In the genomic region with DNA sequence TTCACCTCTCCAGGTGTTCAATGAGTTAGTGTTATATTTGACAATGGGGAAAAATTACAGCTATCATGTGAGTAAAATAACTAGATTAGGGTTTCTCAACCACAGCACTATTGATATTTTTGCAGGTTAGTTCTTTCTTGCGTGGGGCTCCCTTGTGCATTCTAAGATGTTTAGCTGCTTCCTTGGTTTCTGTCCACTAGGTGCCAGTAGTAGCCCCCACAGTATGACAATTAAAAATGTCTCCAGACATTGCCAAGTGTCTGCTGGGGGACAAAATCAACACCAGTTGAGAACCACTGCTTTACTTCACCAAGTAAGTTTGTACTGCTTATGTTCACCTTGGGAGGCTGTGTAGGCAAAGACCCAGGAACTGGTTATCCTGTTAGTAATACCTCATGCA, we compare ENCODE assay signal across 13 cellular contexts.
DNase-seq lines count a peak whose midpoint lies in the region; ATAC-seq and TF ChIP-seq lines count a peak whose summit lies in the region.
"Had no signal": no experiment of that assay in that cellular context is flagged by ENCODE, and none has a peak within 500 bp of the region (broad histone marks: within the 10 kb centered on the region; RNA-seq: fewer than 3 reads in every experiment).

No MANE protein-coding gene starts in this region.

- H3K27ac ChIP-seq in 22Rv1, result no peak overlapping the region
- H3K27ac ChIP-seq: uterus had no signal

- TF ChIP-seq CTCF in 22Rv1 (IDR thresholded peaks at IDR 0.05) (peak; percentile 62), GM12874 (IDR thresholded peaks at IDR 0.05; ENCODE audit: insufficient read depth, low read depth, low read length) (peak; percentile 26; the same call in 1 of the 2 replicates), epithelial cell of proximal tubule (conservative IDR thresholded peaks at IDR 0.05; ENCODE audit: low read depth, low read length) (peak; percentile 43)

- H3K4me1 ChIP-seq in NT2/D1 (ENCODE audit: insufficient read depth, insufficient read length), result no peaks in the 10 kb centered on the region
- H3K4me1 ChIP-seq: uterus had no signal

- H3K9ac ChIP-seq in NT2/D1 (ENCODE audit: insufficient read length, low read depth), result no peak overlapping the region

- H3K36me3 ChIP-seq in NT2/D1 (ENCODE audit: insufficient read depth, insufficient read length, low read length), result no peaks in the 10 kb centered on the region
- H3K36me3 ChIP-seq: uterus had no signal

- H3K4me3 ChIP-seq in NT2/D1 (ENCODE audit: insufficient read length, low read depth) (no peak overlapping the region), epithelial cell of proximal tubule (ENCODE audit: low read depth, low read length) (no peak overlapping the region)
- H3K4me3 ChIP-seq: uterus had no signal

- H3K27me3 ChIP-seq in NT2/D1 (ENCODE audit: insufficient read depth, insufficient read length), result no peaks in the 10 kb centered on the region
- H3K27me3 ChIP-seq: uterus had no signal

- ATAC-seq in HG03457 (IDR thresholded peaks at IDR 0.05; ENCODE audit: unreplicated experiment) (no peak), HG03095 (IDR thresholded peaks at IDR 0.05; ENCODE audit: unreplicated experiment) (no peak)

- DNase-seq in NT2/D1 (ENCODE audit: low read depth, low spot score), result peak; percentile 28
- DNase-seq in epithelial cell of proximal tubule (ENCODE audit: low read depth), result no peak
- DNase-seq in DMS153 treated with DMSO at 0.1 percent for 48 hours (lab: John Stamatoyannopoulos, UW; ENCODE audit: unreplicated experiment), result no peak
- DNase-seq in NCI-H2029 treated with DMSO at 0.1 percent for 48 hours (lab: John Stamatoyannopoulos, UW), result no peak
- DNase-seq: activated CD4-positive, alpha-beta memory T cell treated with anti-CD3 and anti-CD28 coated beads for 36 hours; islet precursor cell; NCI-H446 treated with DMSO at 0.1 percent for 48 hours; stimulated activated CD4-positive, alpha-beta T cell treated with anti-CD3 and anti-CD28 coated beads, Interleukin-15, amount 100 ng/mL, for 24 hours; uterus had no signal

- no peaks in the 10 kb centered on the region for H3K9me3 ChIP-seq in NT2/D1 (ENCODE audit: insufficient read depth, low read length)
- H3K9me3 ChIP-seq: uterus had no signal
